ENCODE assay signal across 26 cellular contexts in the genomic region with DNA sequence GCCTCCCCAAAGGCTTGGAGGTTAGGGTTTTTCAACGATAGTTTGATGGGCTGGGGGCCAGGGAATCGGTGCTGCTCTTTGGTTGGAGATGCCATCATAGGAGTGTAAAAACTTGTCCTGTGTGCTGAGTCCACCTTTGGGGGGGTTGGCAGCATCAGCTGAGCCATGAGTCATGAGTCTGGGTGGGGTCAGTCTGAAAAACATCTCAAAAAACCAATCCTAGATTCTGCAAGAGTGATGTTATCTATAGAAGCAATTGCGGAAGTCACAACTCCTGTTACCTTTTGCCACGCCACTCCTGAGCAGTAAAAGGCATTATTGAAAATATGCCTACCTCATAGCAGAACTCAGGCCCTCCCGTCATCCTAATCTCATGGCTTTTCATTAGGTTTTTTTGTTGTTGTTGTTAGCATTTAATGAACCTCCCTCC. TPM values are rescaled to one million over a fixed set of nuclear protein-coding genes. Genes with fewer than 3 reads are reported as not detected.
A peak's percentile ranks its signal among the peaks of the same experiment; 100 is the strongest.
DNase-seq lines count a peak whose midpoint lies in the region; ATAC-seq, FAIRE-seq and TF ChIP-seq lines count a peak whose summit lies in the region.
"Had no signal": no experiment of that assay in that cellular context is flagged by ENCODE, and none has a peak within 500 bp of the region (broad histone marks: within the 10 kb centered on the region; RNA-seq: fewer than 3 reads in every experiment).

No MANE protein-coding gene starts in this region.

- H3F3A ChIP-seq in neural progenitor cell (ENCODE audit: low read depth), result peaks cover 11% of the 10 kb centered on the region

- H3K4me1 ChIP-seq in Caco-2 (peaks cover 46% of the 10 kb centered on the region), neural progenitor cell (peaks cover 14% of the 10 kb centered on the region)
- H3K4me1 ChIP-seq: Peyer's patch had no signal

- H3K9me3 ChIP-seq in Caco-2 (no peaks in the 10 kb centered on the region), neural progenitor cell (ENCODE audit: low read depth) (no peaks in the 10 kb centered on the region)
- H3K9me3 ChIP-seq: MG63, Peyer's patch had no signal

- no peaks in the 10 kb centered on the region for H3K79me2 ChIP-seq in neural progenitor cell (ENCODE audit: low read depth)

- intact Hi-C loops in Caco-2 (cut with micrococcal nuclease; ENCODE audit: unreplicated experiment), result loop anchor here (5.0 kb wide), 1 partner anchor 42 kb away; no protein-coding TSS in a partner anchor

- H3K36me3 ChIP-seq in Caco-2 (ENCODE audit: control insufficient read depth, insufficient read depth, low read length) (no peaks in the 10 kb centered on the region), bronchial epithelial cell (ENCODE audit: control insufficient read depth, insufficient read depth, low read length) (no peaks in the 10 kb centered on the region), neural progenitor cell (no peaks in the 10 kb centered on the region)
- H3K36me3 ChIP-seq: MG63, Peyer's patch had no signal

- no peak for TF ChIP-seq CTCF in Caco-2 (IDR thresholded peaks at IDR 0.05; ENCODE audit: insufficient read depth in 1 of 2, low read depth in 1 of 2, low read length in 1 of 2, severe bottlenecking in 1 of 2, unreplicated experiment in 1 of 2)
- TF ChIP-seq CTCF in NB4 (IDR thresholded peaks at IDR 0.05; ENCODE audit: low read depth, low read length), result no peak
- TF ChIP-seq CTCF in bronchial epithelial cell (IDR thresholded peaks at IDR 0.05; ENCODE audit: insufficient read depth, low read length, severe bottlenecking), result no peak
- no peak for TF ChIP-seq CTCF in neural progenitor cell (IDR thresholded peaks at IDR 0.05)

- ATAC-seq in HG03378 (IDR thresholded peaks at IDR 0.05; ENCODE audit: unreplicated experiment), result no peak
- ATAC-seq: activated T-helper 17 cell treated with anti-CD3 and anti-CD28 coated beads, Interleukin-2, amount 50 U/mL, for 72 hours; GM12878; left ventricle myocardium superior; stimulated activated naive CD8-positive, alpha-beta T cell treated with anti-CD3 and anti-CD28 coated beads, Interleukin-15, amount 100 ng/mL, for 72 hours; T-cell; WTC11 had no signal

- H3K4me3 ChIP-seq in Caco-2 (ENCODE audit: low read depth, low read length) (no peak overlapping the region), NB4 (ENCODE audit: low read depth, low read length) (no peak overlapping the region), bronchial epithelial cell (ENCODE audit: low read depth, low read length) (no peak overlapping the region), neural progenitor cell (no peak overlapping the region)
- H3K4me3 ChIP-seq: GM12878, Peyer's patch had no signal

- H3K4me2 ChIP-seq in neural progenitor cell, result peak overlapping the region; percentile 49

- H3K9ac ChIP-seq in neural progenitor cell, result no peak overlapping the region

- no peaks in the 10 kb centered on the region for H4K20me1 ChIP-seq in neural progenitor cell (ENCODE audit: low read depth)

- H2AFZ ChIP-seq in neural progenitor cell (replicated peaks), result peak overlapping the region; percentile 48

- H3K36me3 Mint-ChIP-seq in Caco-2 (ENCODE audit: insufficient read depth, unreplicated experiment), result peaks cover 4% of the 10 kb centered on the region
- H3K36me3 Mint-ChIP-seq in neural progenitor cell, result no peaks in the 10 kb centered on the region
- no peaks in the 10 kb centered on the region for H3K36me3 Mint-ChIP-seq in activated CD4-positive, alpha-beta T cell treated with anti-CD3 and anti-CD28 coated beads, Interleukin-2, amount 10 ng/mL, durations not matched to agents 7 days and 5 days (ENCODE audit: low read depth)
- H3K36me3 Mint-ChIP-seq: naive B cell, T-cell, WTC11 had no signal

- H3K4me3 Mint-ChIP-seq in Caco-2 (ENCODE audit: unreplicated experiment), result no peak overlapping the region
- H3K4me3 Mint-ChIP-seq in neural progenitor cell, result peak overlapping the region; percentile 8
- H3K4me3 Mint-ChIP-seq in activated CD4-positive, alpha-beta T cell treated with anti-CD3 and anti-CD28 coated beads, Interleukin-2, amount 10 ng/mL, durations not matched to agents 7 days and 5 days, result no peak overlapping the region
- H3K4me3 Mint-ChIP-seq: activated T-helper 17 cell treated with anti-CD3 and anti-CD28 coated beads, Interleukin-2, amount 50 U/mL, for 72 hours; central memory CD8-positive, alpha-beta T cell; stimulated activated naive CD8-positive, alpha-beta T cell treated with anti-CD3 and anti-CD28 coated beads, Interleukin-15, amount 100 ng/mL, for 72 hours; T-cell; WTC11 had no signal

- BruUV-seq in Caco-2 (replicated peaks; lab: Mats Ljungman, UMichigan), result no TSS peak

- no peak for FAIRE-seq in bronchial epithelial cell (lab: Jason Lieb, UNC)
- FAIRE-seq: endometrium, GM12878 had no signal

- H3K27me3 ChIP-seq in Caco-2 (replicated peaks; ENCODE audit: control insufficient read depth, insufficient read depth, low read length) (no peaks in the 10 kb centered on the region), bronchial epithelial cell (ENCODE audit: control insufficient read depth, insufficient read depth, low read length) (no peaks in the 10 kb centered on the region), neural progenitor cell (peaks cover 8% of the 10 kb centered on the region)
- H3K27me3 ChIP-seq: Peyer's patch had no signal

- no peaks in the 10 kb centered on the region for H3K9me3 Mint-ChIP-seq in Caco-2 (ENCODE audit: unreplicated experiment)
- H3K9me3 Mint-ChIP-seq in neural progenitor cell, result no peaks in the 10 kb centered on the region
- H3K9me3 Mint-ChIP-seq in activated CD4-positive, alpha-beta T cell treated with anti-CD3 and anti-CD28 coated beads, Interleukin-2, amount 10 ng/mL, durations not matched to agents 7 days and 5 days, result no peaks in the 10 kb centered on the region
- H3K9me3 Mint-ChIP-seq: activated T-helper 17 cell treated with anti-CD3 and anti-CD28 coated beads, Interleukin-2, amount 50 U/mL, for 72 hours; central memory CD8-positive, alpha-beta T cell; stimulated activated naive CD8-positive, alpha-beta T cell treated with anti-CD3 and anti-CD28 coated beads, Interleukin-15, amount 100 ng/mL, for 72 hours; T-cell had no signal

- H3K27ac Mint-ChIP-seq in Caco-2 (ENCODE audit: unreplicated experiment) (peak overlapping the region; percentile 11), neural progenitor cell (no peak overlapping the region)
- H3K27ac Mint-ChIP-seq in activated CD4-positive, alpha-beta T cell treated with anti-CD3 and anti-CD28 coated beads, Interleukin-2, amount 10 ng/mL, durations not matched to agents 7 days and 5 days, result no peak overlapping the region
- H3K27ac Mint-ChIP-seq: activated T-helper 17 cell treated with anti-CD3 and anti-CD28 coated beads, Interleukin-2, amount 50 U/mL, for 72 hours; naive B cell; progenitor cell of endocrine pancreas; stimulated activated naive CD8-positive, alpha-beta T cell treated with anti-CD3 and anti-CD28 coated beads, Interleukin-15, amount 100 ng/mL, for 72 hours; T-cell; WTC11 had no signal

- DNase-seq in Caco-2 (no peak), NB4 (ENCODE audit: low read depth) (peak; percentile 74), bronchial epithelial cell (ENCODE audit: low read depth) (peak; percentile 26), neural progenitor cell (ENCODE audit: low spot score) (no peak), AG08395 (ENCODE audit: low spot score) (no peak)
- DNase-seq in activated CD4-positive, alpha-beta T cell treated with anti-CD3 and anti-CD28 coated beads, Interleukin-2, amount 10 ng/mL, durations not matched to agents 7 days and 5 days, result no peak
- no peak for DNase-seq in stimulated activated CD4-positive, alpha-beta T cell treated with anti-CD3 and anti-CD28 coated beads, Interleukin-2, amount 100 ng/mL, for 48 hours
- DNase-seq: foreskin melanocyte; GOT3; left ventricle myocardium superior; MG63; naive B cell; NCI-H2081; NCI-H526; stimulated activated CD4-positive, alpha-beta T cell treated with anti-CD3 and anti-CD28 coated beads, Interleukin-12 subunit alpha, Interleukin-12 subunit beta, amount 100 ng/mL, for 4 hours; stimulated activated naive CD8-positive, alpha-beta T cell treated with anti-CD3 and anti-CD28 coated beads, Interleukin-15, amount 100 ng/mL, for 72 hours; T-cell had no signal

- H3K4me1 Mint-ChIP-seq in Caco-2 (ENCODE audit: low read depth, unreplicated experiment) (peaks cover 33% of the 10 kb centered on the region), neural progenitor cell (peaks cover 5% of the 10 kb centered on the region)
- no peaks in the 10 kb centered on the region for H3K4me1 Mint-ChIP-seq in activated CD4-positive, alpha-beta T cell treated with anti-CD3 and anti-CD28 coated beads, Interleukin-2, amount 10 ng/mL, durations not matched to agents 7 days and 5 days
- H3K4me1 Mint-ChIP-seq: activated T-helper 17 cell treated with anti-CD3 and anti-CD28 coated beads, Interleukin-2, amount 50 U/mL, for 72 hours; central memory CD8-positive, alpha-beta T cell; naive B cell; stimulated activated naive CD8-positive, alpha-beta T cell treated with anti-CD3 and anti-CD28 coated beads, Interleukin-15, amount 100 ng/mL, for 72 hours; T-cell; WTC11 had no signal

- H3K27ac ChIP-seq in neural progenitor cell, result no peak overlapping the region

- CTCF ChIA-PET in Caco-2 (lab: Charles Lee), result interaction anchor here (0.6 kb wide), 1 partner anchor 43 kb away, joined by 3 read pairs; no protein-coding TSS in a partner anchor
- CTCF ChIA-PET in activated CD4-positive, alpha-beta T cell treated with anti-CD3 and anti-CD28 coated beads, Interleukin-2, amount 10 ng/mL, durations not matched to agents 7 days and 5 days (lab: Charles Lee), result no interaction called here

- TF ChIP-seq POLR2A in NB4 (IDR thresholded peaks at IDR 0.05; ENCODE audit: extremely low read depth, insufficient read length), result no peak

- H3K27me3 Mint-ChIP-seq in Caco-2 (ENCODE audit: insufficient read depth, unreplicated experiment), result no peaks in the 10 kb centered on the region
- H3K27me3 Mint-ChIP-seq in neural progenitor cell (ENCODE audit: insufficient read depth, low read depth), result peaks cover 6% of the 10 kb centered on the region
- H3K27me3 Mint-ChIP-seq in activated CD4-positive, alpha-beta T cell treated with anti-CD3 and anti-CD28 coated beads, Interleukin-2, amount 10 ng/mL, durations not matched to agents 7 days and 5 days, result peaks cover 6% of the 10 kb centered on the region

- POLR2A ChIA-PET in Caco-2 (lab: Charles Lee), result no interaction called here
- POLR2A ChIA-PET in activated CD4-positive, alpha-beta T cell treated with anti-CD3 and anti-CD28 coated beads, Interleukin-2, amount 10 ng/mL, durations not matched to agents 7 days and 5 days (lab: Charles Lee), result no interaction called here

RNA-seq across cellular contexts. Expression of gene PRSS41, which starts 2.5 kb away (rescaled TPM):
- total RNA-seq in Caco-2 (2022), result not detected in 2 replicates
- total RNA-seq in bronchial epithelial cell, result not detected in 2 replicates
- not detected in 2 replicates for total RNA-seq in neural progenitor cell (ENCODE audit: low replicate concordance)
- total RNA-seq in activated CD4-positive, alpha-beta T cell treated with anti-CD3 and anti-CD28 coated beads, Interleukin-2, amount 10 ng/mL, durations not matched to agents 7 days and 5 days, result not detected
- total RNA-seq: activated T-helper 17 cell treated with anti-CD3 and anti-CD28 coated beads, Interleukin-2, amount 50 U/mL, for 72 hours; G401; GM12878; left ventricle myocardium superior; Peyer's patch; progenitor cell of endocrine pancreas; T-cell; WTC11 had no signal

RNA-seq across cellular contexts. Expression of gene PRSS33, which starts 8.4 kb away (rescaled TPM):
- total RNA-seq in Caco-2 (2022), result not detected in 2 replicates
- total RNA-seq in bronchial epithelial cell, result not detected in 2 replicates
- total RNA-seq in neural progenitor cell (ENCODE audit: low replicate concordance), result 0.40 and 0.73 TPM in 2 replicates
- not detected for total RNA-seq in activated CD4-positive, alpha-beta T cell treated with anti-CD3 and anti-CD28 coated beads, Interleukin-2, amount 10 ng/mL, durations not matched to agents 7 days and 5 days
- total RNA-seq: activated T-helper 17 cell treated with anti-CD3 and anti-CD28 coated beads, Interleukin-2, amount 50 U/mL, for 72 hours; GM12878; left ventricle myocardium superior; Peyer's patch; T-cell had no signal

RNA-seq across cellular contexts. Expression of gene ELOB, which starts 18.6 kb away (rescaled TPM):
- total RNA-seq in Caco-2 (2022) (175 and 184 TPM in 2 replicates), bronchial epithelial cell (468 and 946 TPM in 2 replicates), neural progenitor cell (ENCODE audit: low replicate concordance) (210 and 402 TPM in 2 replicates)
- 100 to 1,000 TPM; 224 to 249 TPM for total RNA-seq in activated CD4-positive, alpha-beta T cell treated with anti-CD3 and anti-CD28 coated beads, Interleukin-2, amount 10 ng/mL, durations not matched to agents 7 days and 5 days

RNA-seq across cellular contexts. Expression of gene PRSS21, which starts 21.3 kb away (rescaled TPM):
- not detected in 2 replicates for total RNA-seq in Caco-2 (2022)
- total RNA-seq in bronchial epithelial cell, result 2.8 and 4.5 TPM in 2 replicates
- total RNA-seq in neural progenitor cell (ENCODE audit: low replicate concordance), result not detected in 2 replicates
- under 1 TPM; 0.27 to 0.67 TPM for total RNA-seq in activated CD4-positive, alpha-beta T cell treated with anti-CD3 and anti-CD28 coated beads, Interleukin-2, amount 10 ng/mL, durations not matched to agents 7 days and 5 days
- total RNA-seq: G401, left ventricle myocardium superior, progenitor cell of endocrine pancreas had no signal

RNA-seq across cellular contexts. Expression of gene ZG16B, which starts 34.4 kb away (rescaled TPM):
- total RNA-seq in Caco-2 (2022), result 0.34 TPM in 1 of 2 replicates, not detected in the other
- total RNA-seq in bronchial epithelial cell, result 0.53 and 0.90 TPM in 2 replicates
- not detected in 2 replicates for total RNA-seq in neural progenitor cell (ENCODE audit: low replicate concordance)
- 1 to 10 TPM; 2.3 to 3.1 TPM for total RNA-seq in activated CD4-positive, alpha-beta T cell treated with anti-CD3 and anti-CD28 coated beads, Interleukin-2, amount 10 ng/mL, durations not matched to agents 7 days and 5 days
- total RNA-seq: G401, progenitor cell of endocrine pancreas, WTC11 had no signal

Comparison
In these comparisons a context has a peak if more than half of its experiments do, and no peak if none do; other contexts are left out.
1. DNase-seq: peak in NB4 (single experiment) and bronchial epithelial cell (single experiment); none in Caco-2 (0 of 2), neural progenitor cell (single experiment), activated CD4-positive, alpha-beta T cell treated with anti-CD3 and anti-CD28 coated beads, Interleukin-2, amount 10 ng/mL, durations not matched to agents 7 days and 5 days (single experiment), stimulated activated CD4-positive, alpha-beta T cell treated with anti-CD3 and anti-CD28 coated beads, Interleukin-2, amount 100 ng/mL, for 48 hours (0 of 2) and AG08395 (single experiment).